ENCODE assay signal across 24 cellular contexts in genomic region chr3:136952292-136952691, GRCh38. TPM values are rescaled to one million over a fixed set of nuclear protein-coding genes. Genes with fewer than 3 reads are reported as not detected.
A peak's percentile ranks its signal among the peaks of the same experiment; 100 is the strongest.
DNase-seq lines count a peak whose midpoint lies in the region; ATAC-seq and TF ChIP-seq lines count a peak whose summit lies in the region.
"Had no signal": no experiment of that assay in that cellular context is flagged by ENCODE, and none has a peak within 500 bp of the region (broad histone marks: within the 10 kb centered on the region; RNA-seq: fewer than 3 reads in every experiment).

No MANE protein-coding gene starts in this region.

- no peak overlapping the region for H3K4me3 ChIP-seq in adipocyte (ENCODE audit: low read length)
- no peak overlapping the region for H3K4me3 ChIP-seq in adrenal gland
- H3K4me3 ChIP-seq: gastrocnemius medialis, GM12878, lung, right atrium auricular region had no signal

- TF ChIP-seq CTCF in natural killer cell (IDR thresholded peaks at IDR 0.05) (no peak), GM13976 (IDR thresholded peaks at IDR 0.05; ENCODE audit: borderline replicate concordance, control extremely low read depth, extremely low read depth, insufficient read depth, missing control alignments) (no peak), adrenal gland (IDR thresholded peaks at IDR 0.05) (no peak), endothelial cell (IDR thresholded peaks at IDR 0.05; ENCODE audit: unreplicated experiment) (no peak)

- H3K27me3 ChIP-seq in adipocyte (replicated peaks; ENCODE audit: control insufficient read depth, insufficient read depth, low read length) = no peaks in the 10 kb centered on the region
- no peaks in the 10 kb centered on the region for H3K27me3 ChIP-seq in adrenal gland
- H3K27me3 ChIP-seq: gastrocnemius medialis, right atrium auricular region had no signal

- in situ Hi-C loops in GM13976 (cut with MboI; ENCODE audit: low sequenced_read_pairs, unreplicated experiment) = no loop called here

- H3K4me1 ChIP-seq in adipocyte (ENCODE audit: control insufficient read depth, insufficient read depth, low read length) = peaks cover 41% of the 10 kb centered on the region
- peaks cover 0 to 26% of the 10 kb centered on the region in 2 donors for H3K4me1 ChIP-seq in adrenal gland (replicated peaks in 1 of 2)
- H3K4me1 ChIP-seq: right atrium auricular region had no signal

- no peak for TF ChIP-seq POLR2A in adrenal gland (IDR thresholded peaks at IDR 0.05)

- H3K27ac Mint-ChIP-seq in natural killer cell (peak overlapping the region; percentile 55 to 71), endothelial cell (ENCODE audit: unreplicated experiment) (no peak overlapping the region)
- H3K27ac Mint-ChIP-seq in natural killer cell treated with Interleukin-12 subunit alpha and Interleukin-12 subunit beta and Interleukin-15 and Interleukin-18, amount 100 ng/mL, for 72 hours = peak overlapping the region in 1 of 2 donors; percentile 13
- H3K27ac Mint-ChIP-seq: activated naive CD4-positive, alpha-beta T cell treated with anti-CD3 and anti-CD28 coated beads, Interleukin-2, amount 50 U/mL, for 24 hours had no signal

- no peaks in the 10 kb centered on the region for H3K27me3 Mint-ChIP-seq in natural killer cell (ENCODE audit: low read depth in 2 of 2)
- H3K27me3 Mint-ChIP-seq in natural killer cell treated with Interleukin-12 subunit alpha and Interleukin-12 subunit beta and Interleukin-15 and Interleukin-18, amount 100 ng/mL, for 72 hours = no peaks in the 10 kb centered on the region
- H3K27me3 Mint-ChIP-seq in endothelial cell (ENCODE audit: unreplicated experiment) = no peaks in the 10 kb centered on the region
- H3K27me3 Mint-ChIP-seq: activated naive CD4-positive, alpha-beta T cell treated with anti-CD3 and anti-CD28 coated beads, Interleukin-2, amount 50 U/mL, for 24 hours had no signal

- H3K9me3 ChIP-seq in adipocyte (ENCODE audit: control insufficient read depth, low read length) (no peaks in the 10 kb centered on the region), adrenal gland (replicated peaks in 1 of 3) (no peaks in the 10 kb centered on the region)
- H3K9me3 ChIP-seq: gastrocnemius medialis, right atrium auricular region had no signal

- DNase-seq in natural killer cell (no peak), adipocyte (ENCODE audit: low read depth) (peak; percentile 50), fibroblast of peridontal ligament (ENCODE audit: extremely low read depth) (peak; percentile 41), GM13976 (ENCODE audit: low spot score) (no peak), adrenal gland (no peak), endothelial cell (ENCODE audit: low spot score) (no peak)
- DNase-seq in natural killer cell treated with Interleukin-12 subunit alpha and Interleukin-12 subunit beta and Interleukin-15 and Interleukin-18, amount 100 ng/mL, for 72 hours (ENCODE audit: low spot score) = no peak
- DNase-seq: 8988T; activated T-cell treated with anti-CD3 and anti-CD28 coated beads, Interleukin-2, amount 50 U/mL, for 48 hours; gastrocnemius medialis; H7; hypothalamus; islet precursor cell; NCI-H1436; NCI-H524 treated with DMSO at 0.1 percent for 48 hours; stimulated activated CD8-positive, alpha-beta memory T cell treated with anti-CD3 and anti-CD28 coated beads, Interleukin-4, amount 100 ng/mL, for 48 hours; SW 1271 had no signal

- H3K36me3 ChIP-seq in adipocyte (ENCODE audit: control insufficient read depth, insufficient read depth, low read length, severe bottlenecking) (peaks cover 19% of the 10 kb centered on the region), adrenal gland (replicated peaks in 1 of 2) (no peaks in the 10 kb centered on the region)
- H3K36me3 ChIP-seq: gastrocnemius medialis, right atrium auricular region had no signal

- intact Hi-C loops in natural killer cell (cut with micrococcal nuclease) = no loop called here
- intact Hi-C loops in adrenal gland (cut with DNase I) = no loop called here

- ATAC-seq in natural killer cell = no peak
- ATAC-seq in natural killer cell treated with Interleukin-12 subunit alpha and Interleukin-12 subunit beta and Interleukin-15 and Interleukin-18, amount 100 ng/mL, for 72 hours = no peak
- ATAC-seq in HG02840 (IDR thresholded peaks at IDR 0.05; ENCODE audit: low FRiP score, unreplicated experiment) = no peak
- ATAC-seq: gastrocnemius medialis, GM12878, HepG2 had no signal

- H3K36me3 Mint-ChIP-seq in natural killer cell (no peaks in the 10 kb centered on the region), endothelial cell (ENCODE audit: low read depth, unreplicated experiment) (peaks cover 8% of the 10 kb centered on the region)
- H3K36me3 Mint-ChIP-seq in natural killer cell treated with Interleukin-12 subunit alpha and Interleukin-12 subunit beta and Interleukin-15 and Interleukin-18, amount 100 ng/mL, for 72 hours = no peaks in the 10 kb centered on the region

- WGBS in adrenal gland, 4 donors = 60 to 81% (median 75%) methylated on average over 1 of the region's 1 CpG

- H3K9me3 Mint-ChIP-seq in natural killer cell (no peaks in the 10 kb centered on the region), endothelial cell (ENCODE audit: unreplicated experiment) (no peaks in the 10 kb centered on the region)
- no peaks in the 10 kb centered on the region for H3K9me3 Mint-ChIP-seq in natural killer cell treated with Interleukin-12 subunit alpha and Interleukin-12 subunit beta and Interleukin-15 and Interleukin-18, amount 100 ng/mL, for 72 hours
- H3K9me3 Mint-ChIP-seq: activated naive CD4-positive, alpha-beta T cell treated with anti-CD3 and anti-CD28 coated beads, Interleukin-2, amount 50 U/mL, for 24 hours had no signal

- no peak overlapping the region for H3K27ac ChIP-seq in adrenal gland
- H3K27ac ChIP-seq: C4-2B, gastrocnemius medialis, right atrium auricular region had no signal

- H3K9ac ChIP-seq in adipocyte (ENCODE audit: low read length) = no peak overlapping the region

- peaks cover 40 to 42% of the 10 kb centered on the region in 2 donors for H3K4me1 Mint-ChIP-seq in natural killer cell
- peaks cover 22 to 25% of the 10 kb centered on the region in 2 donors for H3K4me1 Mint-ChIP-seq in natural killer cell treated with Interleukin-12 subunit alpha and Interleukin-12 subunit beta and Interleukin-15 and Interleukin-18, amount 100 ng/mL, for 72 hours (ENCODE audit: low read depth in 2 of 2)
- peaks cover 20% of the 10 kb centered on the region for H3K4me1 Mint-ChIP-seq in endothelial cell (ENCODE audit: unreplicated experiment)

- H3K4me3 Mint-ChIP-seq in natural killer cell = no peak overlapping the region
- H3K4me3 Mint-ChIP-seq in natural killer cell treated with Interleukin-12 subunit alpha and Interleukin-12 subunit beta and Interleukin-15 and Interleukin-18, amount 100 ng/mL, for 72 hours = no peak overlapping the region
- H3K4me3 Mint-ChIP-seq in endothelial cell (ENCODE audit: unreplicated experiment) = no peak overlapping the region
- H3K4me3 Mint-ChIP-seq: activated naive CD4-positive, alpha-beta T cell treated with anti-CD3 and anti-CD28 coated beads, Interleukin-2, amount 50 U/mL, for 24 hours had no signal

RNA-seq across cellular contexts. Expression of gene IL20RB, which starts 5.5 kb away (rescaled TPM):
- total RNA-seq in natural killer cell (1 to 10 TPM; 1.9 to 3.6 (median 2.8) TPM), adrenal gland (1 to 10 TPM in 2 of 8 donors, under 1 TPM in 5, not detected in 1; 0.12 to 1.3 (median 0.28) TPM), endothelial cell (ENCODE audit: unreplicated experiment) (2.9 TPM)
- total RNA-seq in natural killer cell treated with Interleukin-12 subunit alpha and Interleukin-12 subunit beta and Interleukin-15 and Interleukin-18, amount 100 ng/mL, for 72 hours = 1 to 10 TPM; 3.4 to 8.7 TPM
- 1 to 10 TPM; 1.1 to 1.7 (median 1.2) TPM for polyA plus RNA-seq in adrenal gland

Comparison
In these comparisons a context has a peak if more than half of its experiments do, and no peak if none do; other contexts are left out.
1. DNase-seq: peak in adipocyte (single experiment) and fibroblast of peridontal ligament (single experiment); none in natural killer cell (single experiment), natural killer cell treated with Interleukin-12 subunit alpha and Interleukin-12 subunit beta and Interleukin-15 and Interleukin-18, amount 100 ng/mL, for 72 hours (single experiment), GM13976 (single experiment), adrenal gland (0 of 7) and endothelial cell (single experiment).